13 cellular contexts compared by ENCODE assay signal in genomic region chr6:83183082-83183828, GRCh38. TPM values are rescaled to one million over a fixed set of nuclear protein-coding genes. Genes with fewer than 3 reads are reported as not detected.
DNase-seq lines count a peak whose midpoint lies in the region; ATAC-seq and TF ChIP-seq lines count a peak whose summit lies in the region.
"Had no signal": no experiment of that assay in that cellular context is flagged by ENCODE, and none has a peak within 500 bp of the region (broad histone marks: within the 10 kb centered on the region; RNA-seq: fewer than 3 reads in every experiment).

No MANE protein-coding gene starts in this region.

- TF ChIP-seq EP300 in upper lobe of left lung (IDR thresholded peaks at IDR 0.05), result no peak

- H3K9me3 Mint-ChIP-seq in natural killer cell treated with Interleukin-12 subunit alpha and Interleukin-12 subunit beta and Interleukin-15 and Interleukin-18, amount 100 ng/mL, for 72 hours, result no peaks in the 10 kb centered on the region
- H3K9me3 Mint-ChIP-seq in activated naive CD4-positive, alpha-beta T cell treated with anti-CD3 and anti-CD28 coated beads for 36 hours, result no peaks in the 10 kb centered on the region
- H3K9me3 Mint-ChIP-seq: memory B cell had no signal

- peaks cover 37% of the 10 kb centered on the region for H3K36me3 Mint-ChIP-seq in natural killer cell treated with Interleukin-12 subunit alpha and Interleukin-12 subunit beta and Interleukin-15 and Interleukin-18, amount 100 ng/mL, for 72 hours
- peaks cover 41% of the 10 kb centered on the region for H3K36me3 Mint-ChIP-seq in activated naive CD4-positive, alpha-beta T cell treated with anti-CD3 and anti-CD28 coated beads for 36 hours (ENCODE audit: low read depth)

- no peak overlapping the region for H3K4me3 ChIP-seq in upper lobe of left lung
- H3K4me3 ChIP-seq in tibial artery, result no peak overlapping the region
- H3K4me3 ChIP-seq: stomach had no signal

- H3K27me3 ChIP-seq in upper lobe of left lung (no peaks in the 10 kb centered on the region), tibial artery (no peaks in the 10 kb centered on the region)
- H3K27me3 ChIP-seq: stomach had no signal

- CTCF ChIA-PET in activated naive CD4-positive, alpha-beta T cell treated with anti-CD3 and anti-CD28 coated beads for 36 hours (lab: Charles Lee), result interaction anchor here (0.6 to 1.6 kb wide), 3 partner anchors 22 to 118 kb away, joined by 4 to 5 read pairs (median 4); partner anchors contain the start of genes DOP1A and UBE3D

- whole genome bisulfite sequencing in upper lobe of left lung, 2 donors, result 74 to 80% methylated on average over 9 of the region's 9 CpGs

- ATAC-seq in left cardiac atrium, result peak; percentile 79 to 95
- peak; percentile 75 to 90 for ATAC-seq in upper lobe of left lung (ENCODE audit: low FRiP score in 2 of 2)
- no peak for ATAC-seq in natural killer cell treated with Interleukin-12 subunit alpha and Interleukin-12 subunit beta and Interleukin-15 and Interleukin-18, amount 100 ng/mL, for 72 hours
- ATAC-seq: T-helper 17 cell had no signal

- no peak overlapping the region for H3K27ac ChIP-seq in upper lobe of left lung
- H3K27ac ChIP-seq in tibial artery, result no peak overlapping the region
- H3K27ac ChIP-seq: KMS-11, stomach had no signal

- H3K36me3 ChIP-seq in upper lobe of left lung (peaks cover 7 to 97% (median 36%) of the 10 kb centered on the region in 4 donors), tibial artery (peaks cover 32 to 66% (median 51%) of the 10 kb centered on the region in 3 donors)

- DNase-seq in HPDE6-E6E7 (ENCODE audit: extremely low spot score) (peak; percentile 9), astrocyte of the hippocampus (ENCODE audit: low read depth, low spot score) (peak; percentile 57), left cardiac atrium (peak; percentile 49), upper lobe of left lung (no peak), tibial artery (no peak)
- DNase-seq in natural killer cell treated with Interleukin-12 subunit alpha and Interleukin-12 subunit beta and Interleukin-15 and Interleukin-18, amount 100 ng/mL, for 72 hours (ENCODE audit: low spot score), result no peak
- no peak for DNase-seq in activated naive CD4-positive, alpha-beta T cell treated with anti-CD3 and anti-CD28 coated beads for 36 hours
- DNase-seq: NCI-H524 treated with DMSO at 0.1 percent for 48 hours; stimulated activated CD4-positive, alpha-beta T cell treated with anti-CD3 and anti-CD28 coated beads, Interleukin-15, amount 100 ng/mL, for 24 hours; stomach; T-helper 17 cell had no signal

- no peak for TF ChIP-seq POLR2A in upper lobe of left lung (IDR thresholded peaks at IDR 0.05)

- peaks cover 0 to 4% of the 10 kb centered on the region in 2 donors for H3K4me1 Mint-ChIP-seq in natural killer cell treated with Interleukin-12 subunit alpha and Interleukin-12 subunit beta and Interleukin-15 and Interleukin-18, amount 100 ng/mL, for 72 hours (ENCODE audit: low read depth in 2 of 2)
- H3K4me1 Mint-ChIP-seq in activated naive CD4-positive, alpha-beta T cell treated with anti-CD3 and anti-CD28 coated beads for 36 hours (ENCODE audit: low read depth), result peaks cover 8% of the 10 kb centered on the region
- H3K4me1 Mint-ChIP-seq: memory B cell had no signal

- intact Hi-C loops in left cardiac atrium (cut with DNase I) (no loop called here), tibial artery (cut with DNase I; ENCODE audit: low total_unique reads) (no loop called here)
- intact Hi-C loops in activated naive CD4-positive, alpha-beta T cell treated with anti-CD3 and anti-CD28 coated beads for 36 hours (cut with micrococcal nuclease), result no loop called here

- no peak overlapping the region for H3K27ac Mint-ChIP-seq in natural killer cell treated with Interleukin-12 subunit alpha and Interleukin-12 subunit beta and Interleukin-15 and Interleukin-18, amount 100 ng/mL, for 72 hours
- H3K27ac Mint-ChIP-seq in activated naive CD4-positive, alpha-beta T cell treated with anti-CD3 and anti-CD28 coated beads for 36 hours, result no peak overlapping the region
- H3K27ac Mint-ChIP-seq: memory B cell, T-helper 17 cell had no signal

- peaks cover 0 to 6% (median 3%) of the 10 kb centered on the region in 4 donors for H3K4me1 ChIP-seq in upper lobe of left lung
- no peaks in the 10 kb centered on the region for H3K4me1 ChIP-seq in tibial artery

- no peaks in the 10 kb centered on the region for H3K27me3 Mint-ChIP-seq in natural killer cell treated with Interleukin-12 subunit alpha and Interleukin-12 subunit beta and Interleukin-15 and Interleukin-18, amount 100 ng/mL, for 72 hours
- no peaks in the 10 kb centered on the region for H3K27me3 Mint-ChIP-seq in activated naive CD4-positive, alpha-beta T cell treated with anti-CD3 and anti-CD28 coated beads for 36 hours (ENCODE audit: low read depth)
- H3K27me3 Mint-ChIP-seq: memory B cell, T-helper 17 cell had no signal

- H3K9me3 ChIP-seq in upper lobe of left lung (no peaks in the 10 kb centered on the region), tibial artery (no peaks in the 10 kb centered on the region)
- H3K9me3 ChIP-seq: stomach had no signal

- TF ChIP-seq CTCF in upper lobe of left lung (IDR thresholded peaks at IDR 0.05), result no peak
- TF ChIP-seq CTCF in tibial artery (IDR thresholded peaks at IDR 0.05), result no peak

- H3K4me3 Mint-ChIP-seq in natural killer cell treated with Interleukin-12 subunit alpha and Interleukin-12 subunit beta and Interleukin-15 and Interleukin-18, amount 100 ng/mL, for 72 hours, result no peak overlapping the region
- no peak overlapping the region for H3K4me3 Mint-ChIP-seq in activated naive CD4-positive, alpha-beta T cell treated with anti-CD3 and anti-CD28 coated beads for 36 hours
- H3K4me3 Mint-ChIP-seq: memory B cell, T-helper 17 cell had no signal

RNA-seq across cellular contexts. Expression of gene PGM3, which starts 9.8 kb away (rescaled TPM):
- total RNA-seq in left cardiac atrium (10 to 100 TPM; 18.4 to 31.2 TPM), upper lobe of left lung (10 to 100 TPM in 5 of 6 donors, 1 to 10 TPM in 1; 7.8 to 36.3 (median 29.6) TPM)
- total RNA-seq in natural killer cell treated with Interleukin-12 subunit alpha and Interleukin-12 subunit beta and Interleukin-15 and Interleukin-18, amount 100 ng/mL, for 72 hours, result 10 to 100 TPM; 28.9 to 29.2 TPM
- total RNA-seq in activated naive CD4-positive, alpha-beta T cell treated with anti-CD3 and anti-CD28 coated beads for 36 hours, result 10 to 100 TPM; 17.0 to 19.8 TPM

RNA-seq across cellular contexts. Expression of gene RWDD2A, which starts 9.9 kb away (rescaled TPM):
- total RNA-seq in left cardiac atrium, result 1 to 10 TPM; 3.9 to 5.2 TPM
- total RNA-seq in upper lobe of left lung, result 1 to 10 TPM; 2.3 to 5.2 (median 3.7) TPM
- total RNA-seq in natural killer cell treated with Interleukin-12 subunit alpha and Interleukin-12 subunit beta and Interleukin-15 and Interleukin-18, amount 100 ng/mL, for 72 hours, result 1 to 10 TPM; 1.5 TPM
- total RNA-seq in activated naive CD4-positive, alpha-beta T cell treated with anti-CD3 and anti-CD28 coated beads for 36 hours, result 1 to 10 TPM; 1.4 TPM

Comparison
In these comparisons a context has a peak if more than half of its experiments do, and no peak if none do; other contexts are left out.
1. DNase-seq: peak in HPDE6-E6E7 (single experiment), astrocyte of the hippocampus (single experiment) and left cardiac atrium (single experiment); none in upper lobe of left lung (0 of 2), tibial artery (0 of 2), natural killer cell treated with Interleukin-12 subunit alpha and Interleukin-12 subunit beta and Interleukin-15 and Interleukin-18, amount 100 ng/mL, for 72 hours (single experiment) and activated naive CD4-positive, alpha-beta T cell treated with anti-CD3 and anti-CD28 coated beads for 36 hours (single experiment).
2. ATAC-seq: peak in left cardiac atrium (2 of 2) and upper lobe of left lung (2 of 2); none in natural killer cell treated with Interleukin-12 subunit alpha and Interleukin-12 subunit beta and Interleukin-15 and Interleukin-18, amount 100 ng/mL, for 72 hours (0 of 2).